Comparison of ENCODE assay signal across 1 cellular context in the genomic region with DNA sequence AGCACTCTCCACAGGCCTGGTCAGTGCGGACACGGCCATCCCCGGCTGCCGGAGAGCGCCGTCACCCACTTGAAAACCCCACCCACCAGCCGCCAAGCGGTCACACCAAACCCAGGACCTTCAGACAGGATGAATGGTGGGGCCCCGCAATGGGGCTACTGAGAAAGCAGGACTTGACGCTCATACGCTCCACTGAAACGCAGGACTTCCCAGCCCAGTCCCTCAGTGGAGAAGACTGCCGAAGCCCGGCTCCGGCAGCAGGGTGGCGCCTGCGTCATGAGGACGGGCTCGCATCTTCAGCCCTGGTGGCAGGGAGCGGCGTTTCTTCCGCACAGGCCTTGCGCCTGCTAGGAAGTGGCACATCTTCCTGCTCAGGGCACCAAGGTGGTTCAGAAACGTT.
TF ChIP-seq lines count a peak whose summit lies in the region.

No MANE protein-coding gene starts in this region.

TF ChIP-seq in K562, 482 proteins besides CTCF, POLR2A, EP300 and RAD21:
- TF ChIP-seq SMARCB1 (IDR thresholded peaks at IDR 0.05; ENCODE audit: insufficient read length, low read depth): no peak
- no peak for TF ChIP-seq LCOR (CRISPR knock-in tag; IDR thresholded peaks at IDR 0.05)
- peak; percentile 75 for TF ChIP-seq RBM22 (IDR thresholded peaks at IDR 0.05; ENCODE audit: low read depth, low read length, poor library complexity, severe bottlenecking)
- TF ChIP-seq IRF9 (tag; IDR thresholded peaks at IDR 0.05): no peak
- TF ChIP-seq, protein P1, sequence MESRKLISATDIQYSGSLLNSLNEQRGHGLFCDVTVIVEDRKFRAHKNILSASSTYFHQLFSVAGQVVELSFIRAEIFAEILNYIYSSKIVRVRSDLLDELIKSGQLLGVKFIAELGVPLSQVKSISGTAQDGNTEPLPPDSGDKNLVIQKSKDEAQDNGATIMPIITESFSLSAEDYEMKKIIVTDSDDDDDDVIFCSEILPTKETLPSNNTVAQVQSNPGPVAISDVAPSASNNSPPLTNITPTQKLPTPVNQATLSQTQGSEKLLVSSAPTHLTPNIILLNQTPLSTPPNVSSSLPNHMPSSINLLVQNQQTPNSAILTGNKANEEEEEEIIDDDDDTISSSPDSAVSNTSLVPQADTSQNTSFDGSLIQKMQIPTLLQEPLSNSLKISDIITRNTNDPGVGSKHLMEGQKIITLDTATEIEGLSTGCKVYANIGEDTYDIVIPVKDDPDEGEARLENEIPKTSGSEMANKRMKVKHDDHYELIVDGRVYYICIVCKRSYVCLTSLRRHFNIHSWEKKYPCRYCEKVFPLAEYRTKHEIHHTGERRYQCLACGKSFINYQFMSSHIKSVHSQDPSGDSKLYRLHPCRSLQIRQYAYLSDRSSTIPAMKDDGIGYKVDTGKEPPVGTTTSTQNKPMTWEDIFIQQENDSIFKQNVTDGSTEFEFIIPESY (CRISPR knock-in tag; IDR thresholded peaks at IDR 0.05): peak; percentile 71
- no peak for TF ChIP-seq BRF2 (IDR thresholded peaks at IDR 0.05; ENCODE audit: borderline replicate concordance, insufficient read depth, insufficient read length)
- TF ChIP-seq ZBTB40 (IDR thresholded peaks at IDR 0.05): no peak
- no peak for TF ChIP-seq ZBTB40 (CRISPR knock-in tag; IDR thresholded peaks at IDR 0.05)
- peak; percentile 66 for TF ChIP-seq POLR2G (IDR thresholded peaks at IDR 0.05; ENCODE audit: low read depth, low read length)
- 0 out of 2 replicates have a peak, but pooled peaks have one; percentile 10 for TF ChIP-seq POLR2AphosphoS5 (IDR thresholded peaks at IDR 0.05; ENCODE audit: control insufficient read depth, insufficient read depth, low read depth, low read length)
- TF ChIP-seq MYNN (IDR thresholded peaks at IDR 0.05): 0 out of 2 replicates have a peak, but pooled peaks have one; percentile 29
- TF ChIP-seq MYNN (CRISPR knock-in tag; IDR thresholded peaks at IDR 0.05): no peak
- no peak for TF ChIP-seq POLR2B (IDR thresholded peaks at IDR 0.05; ENCODE audit: low read depth, partially characterized antibody)
